In the genomic region with DNA sequence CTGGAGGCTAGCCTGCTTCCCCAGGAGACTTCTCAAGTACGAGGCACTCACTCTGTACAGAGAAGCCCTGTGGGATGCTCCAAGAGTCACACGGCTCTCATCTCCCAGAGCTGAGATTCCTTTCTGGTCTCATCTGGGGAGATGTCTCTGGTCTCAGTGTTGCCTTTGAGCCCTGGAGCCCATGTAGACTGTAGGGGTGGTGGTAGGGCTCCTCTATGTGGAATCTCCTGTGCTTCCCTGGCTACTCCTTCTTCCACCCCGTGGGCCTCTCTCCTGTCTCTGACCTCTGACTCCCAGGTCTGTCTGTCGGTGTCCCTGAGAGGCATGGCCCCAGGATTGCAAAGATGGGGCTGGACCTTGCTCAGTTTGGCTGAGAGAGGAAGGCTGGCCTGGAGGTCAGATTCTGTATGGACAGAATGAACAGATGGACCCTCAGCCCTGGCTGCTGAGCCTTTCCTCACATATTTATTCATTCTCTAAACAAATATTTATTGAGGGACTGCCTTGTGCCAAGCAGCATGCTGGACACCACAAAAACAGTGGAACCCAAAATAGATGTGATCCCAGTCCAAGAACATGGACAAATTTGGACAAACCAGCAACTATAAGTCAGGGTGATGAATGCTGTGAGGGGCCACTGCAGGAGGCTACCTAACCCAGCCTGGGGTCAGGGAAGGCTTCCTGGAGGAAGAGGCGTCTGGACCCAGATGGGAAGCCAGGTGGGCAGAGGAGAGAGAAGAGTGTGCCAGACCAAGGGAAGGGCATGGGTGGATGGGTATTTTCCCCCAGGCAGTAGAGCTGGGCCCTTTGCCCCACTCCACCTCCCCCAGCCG, we compare ENCODE assay signal across 27 cellular contexts. TPM values are rescaled to one million over a fixed set of nuclear protein-coding genes. Genes with fewer than 3 reads are reported as not detected.
DNase-seq lines count a peak whose midpoint lies in the region; ATAC-seq and TF ChIP-seq lines count a peak whose summit lies in the region.
"Had no signal": no experiment of that assay in that cellular context is flagged by ENCODE, and none has a peak within 500 bp of the region (broad histone marks: within the 10 kb centered on the region; RNA-seq: fewer than 3 reads in every experiment).

No MANE protein-coding gene starts in this region.

- no peaks in the 10 kb centered on the region for H3K79me2 ChIP-seq in neural progenitor cell (ENCODE audit: low read depth)

- no peak overlapping the region for H3K4me2 ChIP-seq in neural progenitor cell
- H3K4me2 ChIP-seq: BLaER1, KMS-11, PC-9, SK-N-SH had no signal

- H3K4me1 Mint-ChIP-seq in chondrocyte (ENCODE audit: low read depth) (no peaks in the 10 kb centered on the region), neural progenitor cell (peaks cover 18% of the 10 kb centered on the region)
- no peaks in the 10 kb centered on the region for H3K4me1 Mint-ChIP-seq in CD4-positive, alpha-beta T cell (ENCODE audit: low read depth)

- TF ChIP-seq CTCF in C4-2B (conservative IDR thresholded peaks at IDR 0.05) (no peak), chondrocyte (IDR thresholded peaks at IDR 0.05) (no peak), neural progenitor cell (IDR thresholded peaks at IDR 0.05) (no peak), transverse colon (IDR thresholded peaks at IDR 0.05) (no peak)
- no peak for TF ChIP-seq CTCF in CD4-positive, alpha-beta T cell (IDR thresholded peaks at IDR 0.05)

- no peak overlapping the region for H3K9ac ChIP-seq in neural progenitor cell
- H3K9ac ChIP-seq: BLaER1, KMS-11, SK-N-SH had no signal

- no peak overlapping the region for H2AFZ ChIP-seq in neural progenitor cell (replicated peaks)
- H2AFZ ChIP-seq: PC-9 had no signal

- peak overlapping the region; percentile 13; the same call in 1 of the 2 replicates for H3K27ac ChIP-seq in C4-2B
- no peak overlapping the region for H3K27ac ChIP-seq in neural progenitor cell
- no peak overlapping the region for H3K27ac ChIP-seq in transverse colon
- no peak overlapping the region for H3K27ac ChIP-seq in right cardiac atrium (ENCODE audit: low read length)
- no peak overlapping the region for H3K27ac ChIP-seq in CD4-positive, alpha-beta T cell (ENCODE audit: low read depth, low read length)
- H3K27ac ChIP-seq: 22Rv1, BLaER1, KMS-11, PC-9 had no signal

- H3K27me3 Mint-ChIP-seq in chondrocyte (ENCODE audit: low read depth) = no peaks in the 10 kb centered on the region
- H3K27me3 Mint-ChIP-seq in neural progenitor cell (ENCODE audit: insufficient read depth, low read depth) = peaks cover 11% of the 10 kb centered on the region
- no peaks in the 10 kb centered on the region for H3K27me3 Mint-ChIP-seq in CD4-positive, alpha-beta T cell

- CTCF ChIA-PET in CD4-positive, alpha-beta T cell (lab: Charles Lee) = no interaction called here

- POLR2A ChIA-PET in CD4-positive, alpha-beta T cell (lab: Charles Lee) = no interaction called here

- no peaks in the 10 kb centered on the region for H3F3A ChIP-seq in neural progenitor cell (ENCODE audit: low read depth)

- TF ChIP-seq POLR2A in transverse colon (IDR thresholded peaks at IDR 0.05) = no peak

- H3K9me3 ChIP-seq in neural progenitor cell (ENCODE audit: low read depth) (no peaks in the 10 kb centered on the region), transverse colon (no peaks in the 10 kb centered on the region), right cardiac atrium (ENCODE audit: control insufficient read depth, low read length) (no peaks in the 10 kb centered on the region)
- no peaks in the 10 kb centered on the region for H3K9me3 ChIP-seq in CD4-positive, alpha-beta T cell (ENCODE audit: control insufficient read depth, low read length)
- H3K9me3 ChIP-seq: BLaER1, SK-N-SH had no signal

- H3K36me3 ChIP-seq in neural progenitor cell (no peaks in the 10 kb centered on the region), transverse colon (no peaks in the 10 kb centered on the region)
- H3K36me3 ChIP-seq: BLaER1 had no signal

- ATAC-seq in right cardiac atrium = no peak
- ATAC-seq in CD4-positive, alpha-beta T cell (ENCODE audit: poor library complexity) = no peak
- ATAC-seq: CD8-positive, alpha-beta T cell had no signal

- H4K20me1 ChIP-seq in neural progenitor cell (ENCODE audit: low read depth) = no peaks in the 10 kb centered on the region
- H4K20me1 ChIP-seq: BLaER1 had no signal

- intact Hi-C loops in transverse colon (cut with DNase I; ENCODE audit: low total_unique reads) = no loop called here
- intact Hi-C loops in right cardiac atrium (cut with DNase I) = no loop called here
- intact Hi-C loops in CD4-positive, alpha-beta T cell (cut with DNase I, micrococcal nuclease) = no loop called here

- H3K27ac Mint-ChIP-seq in chondrocyte (ENCODE audit: unreplicated experiment) = no peak overlapping the region
- H3K27ac Mint-ChIP-seq in neural progenitor cell = peak overlapping the region; percentile 79
- no peak overlapping the region for H3K27ac Mint-ChIP-seq in CD4-positive, alpha-beta T cell
- H3K27ac Mint-ChIP-seq: CD8-positive, alpha-beta T cell; HFFc6 had no signal

- H3K9me3 Mint-ChIP-seq in chondrocyte (ENCODE audit: low read depth) (no peaks in the 10 kb centered on the region), neural progenitor cell (no peaks in the 10 kb centered on the region)
- H3K9me3 Mint-ChIP-seq in CD4-positive, alpha-beta T cell = no peaks in the 10 kb centered on the region
- H3K9me3 Mint-ChIP-seq: CD8-positive, alpha-beta T cell; HFFc6 had no signal

- H3K4me3 ChIP-seq in neural progenitor cell (no peak overlapping the region), transverse colon (no peak overlapping the region), right cardiac atrium (ENCODE audit: low read length) (no peak overlapping the region)
- H3K4me3 ChIP-seq: BLaER1, PC-9 had no signal

- H3K4me3 Mint-ChIP-seq in chondrocyte (ENCODE audit: unreplicated experiment) (no peak overlapping the region), neural progenitor cell (no peak overlapping the region)
- no peak overlapping the region for H3K4me3 Mint-ChIP-seq in CD4-positive, alpha-beta T cell
- H3K4me3 Mint-ChIP-seq: CD8-positive, alpha-beta T cell; HFFc6 had no signal

- no peaks in the 10 kb centered on the region for H3K27me3 ChIP-seq in neural progenitor cell
- H3K27me3 ChIP-seq in transverse colon = no peaks in the 10 kb centered on the region
- H3K27me3 ChIP-seq in right cardiac atrium (ENCODE audit: control insufficient read depth, insufficient read depth) = no peaks in the 10 kb centered on the region
- no peaks in the 10 kb centered on the region for H3K27me3 ChIP-seq in CD4-positive, alpha-beta T cell (ENCODE audit: control insufficient read depth, insufficient read depth, low read length)
- H3K27me3 ChIP-seq: BLaER1 had no signal

- WGBS in transverse colon (ENCODE audit: low coverage in 1 of 2), 2 donors = 58% methylated on average over 6 of the region's 6 CpGs; no CpG with 5 or more reads in 1 of the 2 donors
- WGBS in right cardiac atrium = 75% methylated on average over 6 of the region's 6 CpGs

- DNase-seq in DMS53 (lab: John Stamatoyannopoulos, UW) (peak; percentile 50), DMS53 treated with DMSO at 0.1 percent for 48 hours (lab: John Stamatoyannopoulos, UW; ENCODE audit: unreplicated experiment) (no peak), chondrocyte (ENCODE audit: low spot score) (peak; percentile 35), neural progenitor cell (ENCODE audit: low spot score) (no peak), transverse colon (no peak), right cardiac atrium (no peak)
- DNase-seq in CD4-positive, alpha-beta T cell = no peak
- DNase-seq: ACHN; Calu3; CD8-positive, alpha-beta T cell; DMS153; HFFc6; NCI-H1092 treated with DMSO at 0.1 percent for 48 hours; NCI-H1436 treated with DMSO at 0.1 percent for 48 hours; NCI-H2081; NCI-H2171; NCI-H446; NCI-H526; PC-9; RPMI8226; SIG-M5; SK-N-SH had no signal

- no peak for TF ChIP-seq EP300 in transverse colon (IDR thresholded peaks at IDR 0.05; ENCODE audit: low read depth)

- H3K36me3 Mint-ChIP-seq in chondrocyte (ENCODE audit: low read depth) (peaks cover 3% of the 10 kb centered on the region), neural progenitor cell (peaks cover 1% of the 10 kb centered on the region)
- H3K36me3 Mint-ChIP-seq in CD4-positive, alpha-beta T cell (ENCODE audit: low read depth) = no peaks in the 10 kb centered on the region
- H3K36me3 Mint-ChIP-seq: CD8-positive, alpha-beta T cell had no signal

- H3K4me1 ChIP-seq in neural progenitor cell (peaks cover 4% of the 10 kb centered on the region), transverse colon (peaks cover 0 to 16% (median 0%) of the 10 kb centered on the region in 4 donors), right cardiac atrium (ENCODE audit: control insufficient read depth, insufficient read depth, low read length) (no peaks in the 10 kb centered on the region)

- in situ Hi-C loops in transverse colon (cut with MboI; ENCODE audit: low pct_ligation_motif_present in 1 of 4, low pct_unique_long_range_greater_than_20kb in 1 of 4, low sequenced_read_pairs in 3 of 4) = no loop called here

RNA-seq across cellular contexts. Expression of a gene that starts 2.5 kb away (rescaled TPM):
- total RNA-seq in chondrocyte (not detected in 3 replicates), neural progenitor cell (ENCODE audit: low replicate concordance) (not detected in 2 replicates), transverse colon (not detected), right cardiac atrium (1 to 10 TPM; 1.4 to 9.2 (median 6.3) TPM)
- polyA plus RNA-seq in right cardiac atrium = 0.66 TPM
- not detected for total RNA-seq in CD4-positive, alpha-beta T cell
- total RNA-seq: Calu3; CD8-positive, alpha-beta T cell; HFFc6; HT1080; PC-9 had no signal
- polyA plus RNA-seq: SK-N-SH had no signal

RNA-seq across cellular contexts. Expression of a gene that starts 21.4 kb away (rescaled TPM):
- total RNA-seq in chondrocyte (not detected in 3 replicates), neural progenitor cell (ENCODE audit: low replicate concordance) (not detected in 2 replicates), transverse colon (100 to 1,000 TPM in 1 of 4 donors, 10 to 100 TPM in 3; 45.4 to 123 (median 60.1) TPM), right cardiac atrium (1 to 10 TPM; 1.3 to 3.8 (median 2.2) TPM)
- 2.7 TPM for polyA plus RNA-seq in right cardiac atrium
- total RNA-seq in CD4-positive, alpha-beta T cell = not detected
- total RNA-seq: Calu3; CD8-positive, alpha-beta T cell; HFFc6; HT1080; PC-9 had no signal
- polyA plus RNA-seq: SK-N-SH had no signal

RNA-seq across cellular contexts. Expression of a gene that starts 26.1 kb away (rescaled TPM):
- total RNA-seq in chondrocyte = not detected in 3 replicates
- total RNA-seq in neural progenitor cell (ENCODE audit: low replicate concordance) = 0.37 and 0.67 TPM in 2 replicates
- total RNA-seq in transverse colon = not detected
- total RNA-seq in right cardiac atrium = under 1 TPM in 1 of 4 donors, not detected in 3; 0.46 TPM
- 0.18 TPM for polyA plus RNA-seq in right cardiac atrium
- not detected for total RNA-seq in CD4-positive, alpha-beta T cell
- total RNA-seq: Calu3; CD8-positive, alpha-beta T cell had no signal
- polyA plus RNA-seq: SK-N-SH had no signal

RNA-seq across cellular contexts. Expression of a gene that starts 36.6 kb away (rescaled TPM):
- total RNA-seq in chondrocyte (32.0 to 33.7 TPM (median 32.9 TPM) in 3 replicates), neural progenitor cell (ENCODE audit: low replicate concordance) (11.4 and 12.7 TPM in 2 replicates), transverse colon (10 to 100 TPM; 27.0 to 94.6 (median 47.5) TPM), right cardiac atrium (10 to 100 TPM; 48.7 to 92.2 (median 73.9) TPM)
- polyA plus RNA-seq in right cardiac atrium = 49.3 TPM
- total RNA-seq in CD4-positive, alpha-beta T cell = 100 to 1,000 TPM; 117 TPM

RNA-seq across cellular contexts. Expression of a gene that starts 42.1 kb away (rescaled TPM):
- 35.5 to 51.8 TPM (median 38.2 TPM) in 3 replicates for total RNA-seq in chondrocyte
- 32.1 and 43.7 TPM in 2 replicates for total RNA-seq in neural progenitor cell (ENCODE audit: low replicate concordance)
- total RNA-seq in transverse colon = 100 to 1,000 TPM in 2 of 4 donors, 10 to 100 TPM in 2; 73.5 to 147 (median 97.3) TPM
- 10 to 100 TPM; 37.3 to 71.2 (median 66.3) TPM for total RNA-seq in right cardiac atrium
- 57.1 TPM for polyA plus RNA-seq in right cardiac atrium
- 100 to 1,000 TPM; 115 TPM for total RNA-seq in CD4-positive, alpha-beta T cell

Comparison
In these comparisons a context has a peak if more than half of its experiments do, and no peak if none do; other contexts are left out.
1. DNase-seq: peak in DMS53 (single experiment) and chondrocyte (single experiment); none in DMS53 treated with DMSO at 0.1 percent for 48 hours (single experiment), neural progenitor cell (single experiment), transverse colon (single experiment), right cardiac atrium (0 of 3) and CD4-positive, alpha-beta T cell (0 of 10).
2. RNA of a gene that starts 21.4 kb away (total RNA-seq): 45.4 to 123 TPM in transverse colon; 1.3 to 3.8 TPM in right cardiac atrium, not detected in chondrocyte, not detected in neural progenitor cell and not detected in CD4-positive, alpha-beta T cell; every median in the first group is over 4 times any median in the second.